In the genomic region with DNA sequence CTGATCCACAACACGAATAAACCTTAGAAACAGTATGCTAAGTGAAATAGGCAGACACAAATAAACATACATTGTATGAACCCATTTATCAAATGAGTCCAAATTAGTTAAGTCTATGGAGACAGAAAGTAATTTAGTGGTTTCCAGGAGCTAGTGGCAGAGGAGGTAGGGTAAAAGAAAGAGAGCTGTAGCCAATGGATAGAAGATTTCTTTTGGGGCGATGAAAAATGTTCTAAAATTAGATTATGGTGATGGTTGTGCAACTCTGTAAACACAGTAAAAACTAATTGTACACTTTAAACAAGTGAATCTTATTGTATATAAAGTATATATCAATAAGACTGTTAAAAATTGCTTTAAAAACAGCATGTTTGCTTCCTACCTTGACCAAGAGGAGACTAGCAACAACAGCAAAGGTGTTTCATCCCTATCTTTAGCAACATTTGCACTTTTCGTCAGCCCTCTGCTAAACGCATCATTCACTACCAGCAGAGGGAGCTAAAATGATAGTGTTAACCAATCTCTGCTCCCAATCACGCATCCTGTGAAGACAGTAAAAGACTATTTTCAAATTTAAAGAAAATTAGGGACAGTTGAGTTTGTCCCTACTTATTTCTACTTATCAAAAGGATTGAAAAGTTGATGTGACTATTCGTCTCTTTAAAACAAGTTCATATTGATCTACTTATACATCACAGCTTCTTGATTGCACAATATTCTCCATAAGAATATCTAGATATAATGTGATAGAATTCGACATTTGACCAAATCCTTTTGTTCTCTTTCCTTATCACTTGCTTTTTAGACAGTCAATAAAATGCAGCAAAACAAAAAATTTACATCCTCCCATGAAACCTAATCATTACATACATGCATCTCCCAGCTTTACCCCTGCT, we compare ENCODE assay signal across 8 cellular contexts. TPM values are rescaled to one million over a fixed set of nuclear protein-coding genes. Genes with fewer than 3 reads are reported as not detected.
DNase-seq lines count a peak whose midpoint lies in the region; FAIRE-seq and TF ChIP-seq lines count a peak whose summit lies in the region.

No MANE protein-coding gene starts in this region.

- no peak overlapping the region for H2BK15ac ChIP-seq in H1 (ENCODE audit: low read length)

- H2BK5ac ChIP-seq in H1 (ENCODE audit: low read depth, low read length), result no peak overlapping the region

- H3K23ac ChIP-seq in H1 (ENCODE audit: insufficient read length), result no peak overlapping the region

- peaks cover 15% of the 10 kb centered on the region for H3K27me3 Mint-ChIP-seq in mesothelial cell of epicardium (ENCODE audit: low read depth)

- no peak overlapping the region for H2AFZ ChIP-seq in H1 (ENCODE audit: low read length)

- H3K36me3 ChIP-seq in H7 (replicated peaks; ENCODE audit: control insufficient read depth, insufficient read depth, low read length) (no peaks in the 10 kb centered on the region), H1 (ENCODE audit: control insufficient read depth in 2 of 4, insufficient read depth in 4 of 4, low read length in 3 of 4) (no peaks in the 10 kb centered on the region)

- no peak overlapping the region for H3K4me2 ChIP-seq in H1 (ENCODE audit: insufficient read depth in 1 of 2, low read depth in 2 of 2, low read length in 2 of 2)

- POLR2A ChIA-PET in H1 (lab: Charles Lee; ENCODE audit: partially characterized antibody), result no interaction called here

- TF ChIP-seq CTCF in 22Rv1 (IDR thresholded peaks at IDR 0.05), result peak; percentile 94
- peak in 2 of 3 experiments; percentile 64 to 77; a peak in 3 of 4 replicates for TF ChIP-seq CTCF in H1 (IDR thresholded peaks at IDR 0.05; ENCODE audit: control extremely low read depth in 1 of 3, insufficient read depth in 1 of 3, low read depth in 1 of 3, low read length in 3 of 3)
- TF ChIP-seq CTCF in mesothelial cell of epicardium (IDR thresholded peaks at IDR 0.05; ENCODE audit: unreplicated experiment), result peak; percentile 76

- H3K4me1 ChIP-seq in H1 (replicated peaks in 1 of 4; ENCODE audit: control insufficient read depth in 3 of 4, insufficient read depth in 4 of 4, low read length in 3 of 4), result no peaks in the 10 kb centered on the region

- FAIRE-seq in H1 (lab: Jason Lieb, UNC), result peak; percentile 87

- H3K79me2 ChIP-seq in H1 (ENCODE audit: control insufficient read depth in 1 of 2, insufficient read depth in 2 of 2, low read length in 2 of 2), result no peaks in the 10 kb centered on the region

- H3K4me1 Mint-ChIP-seq in mesothelial cell of epicardium, result no peaks in the 10 kb centered on the region

- no peak overlapping the region for H4K5ac ChIP-seq in H1 (ENCODE audit: insufficient read length, low read depth, low read length)

- H3K9me3 ChIP-seq in H1 (ENCODE audit: insufficient read depth in 2 of 2, low read depth in 1 of 2, low read length in 1 of 2), result no peaks in the 10 kb centered on the region

- H3K14ac ChIP-seq in H1 (ENCODE audit: insufficient read length), result no peak overlapping the region

- WGBS in H1 (ENCODE audit: extremely low coverage in 1 of 2, insufficient coverage in 1 of 2, insufficient read length in 1 of 2, insufficient replicate concordance in 2 of 2, low coverage in 1 of 2, low lambda C conversion rate in 2 of 2, missing lambda C conversion rate in 1 of 2), 2 experiments, result 47% methylated on average over 7 of the region's 7 CpGs; no CpG with 5 or more reads in 1 of the 2 experiments

- H3K4me3 ChIP-seq in H7 (ENCODE audit: insufficient read depth, low read depth, low read length) (no peak overlapping the region), H1 (ENCODE audit: extremely low read depth in 1 of 4, insufficient read depth in 2 of 4, low read depth in 3 of 4, low read length in 4 of 4) (no peak overlapping the region)

- no peaks in the 10 kb centered on the region for H4K20me1 ChIP-seq in H1 (replicated peaks in 1 of 2; ENCODE audit: control insufficient read depth in 1 of 2, insufficient read depth in 2 of 2, low read length in 2 of 2)

- no peak overlapping the region for H2AK5ac ChIP-seq in H1 (ENCODE audit: low read depth, low read length)

- H3K23me2 ChIP-seq in H1 (ENCODE audit: low read depth, low read length), result no peaks in the 10 kb centered on the region; the same call in 1 of the 2 replicates

- H3K9me3 Mint-ChIP-seq in mesothelial cell of epicardium, result peaks cover 31% of the 10 kb centered on the region

- no peak overlapping the region for H4K91ac ChIP-seq in H1 (replicated peaks; ENCODE audit: insufficient read length, low read length)

- H4K8ac ChIP-seq in H1 (ENCODE audit: extremely low read depth, insufficient read depth, low read length), result no peak overlapping the region

- H3K56ac ChIP-seq in H1 (replicated peaks; ENCODE audit: insufficient read length, low read depth, low read length), result no peak overlapping the region

- H3K9ac ChIP-seq in H1 (replicated peaks in 1 of 4; ENCODE audit: extremely low read depth in 1 of 4, low read depth in 3 of 4, low read length in 3 of 4), result no peak overlapping the region

- no peak for TF ChIP-seq EP300 in H1 (IDR thresholded peaks at IDR 0.05; ENCODE audit: borderline replicate concordance in 1 of 2, low read depth in 2 of 2, low read length in 2 of 2)

- no peak overlapping the region for H3K27ac ChIP-seq in 22Rv1
- no peak overlapping the region for H3K27ac ChIP-seq in H1 (ENCODE audit: low read depth, low read length)

- no peak overlapping the region for H3K18ac ChIP-seq in H1 (ENCODE audit: extremely low read depth, low read length)

- no peak overlapping the region for H3K27ac Mint-ChIP-seq in mesothelial cell of epicardium

- no peak overlapping the region for H2BK20ac ChIP-seq in H1 (ENCODE audit: low read length)

- no peak overlapping the region for H3K4me3 Mint-ChIP-seq in mesothelial cell of epicardium

- H2BK120ac ChIP-seq in H1 (replicated peaks; ENCODE audit: low read depth, low read length), result no peak overlapping the region

- H2BK12ac ChIP-seq in H1 (ENCODE audit: low read depth, low read length), result no peak overlapping the region

- no peak overlapping the region for H3K4ac ChIP-seq in H1 (replicated peaks; ENCODE audit: insufficient read length, low read depth, low read length)

- DNase-seq in ELR (ENCODE audit: low read depth) (peak; percentile 76), H7 (peak; percentile 61), LHCN-M2 (ENCODE audit: low read depth) (peak; percentile 50), RPMI8226 (peak; percentile 72), H1 (ENCODE audit: low read depth in 1 of 2, low spot score in 2 of 2) (no peak), mesothelial cell of epicardium (ENCODE audit: low spot score in 2 of 2, unreplicated experiment in 2 of 2) (no peak), T1000 (lab: John Stamatoyannopoulos, UW) (no peak)

- no peaks in the 10 kb centered on the region for H3K79me1 ChIP-seq in H1 (ENCODE audit: low read depth, low read length)

- no peaks in the 10 kb centered on the region for H3K27me3 ChIP-seq in H7 (ENCODE audit: control insufficient read depth, insufficient read depth, low read length)
- no peaks in the 10 kb centered on the region for H3K27me3 ChIP-seq in H1 (replicated peaks in 1 of 4; ENCODE audit: control insufficient read depth in 3 of 4, extremely low read depth in 1 of 4, insufficient read depth in 3 of 4, low read length in 3 of 4)

- no peaks in the 10 kb centered on the region for H3K36me3 Mint-ChIP-seq in mesothelial cell of epicardium

- TF ChIP-seq POLR2A in H1 (IDR thresholded peaks at IDR 0.05; ENCODE audit: control extremely low read depth in 1 of 2, low read depth in 2 of 2, low read length in 2 of 2), result no peak

- TF ChIP-seq RAD21 in H1 (IDR thresholded peaks at IDR 0.05 in 1 of 2, conservative IDR thresholded peaks at IDR 0.05 in 1 of 2; ENCODE audit: low read depth in 2 of 2, low read length in 2 of 2), result peak; percentile 83 to 85

- CTCF ChIA-PET in H1 (lab: Charles Lee; ENCODE audit: partially characterized antibody), result interaction anchor here (0.5 to 3.7 kb wide), 25 partner anchors 12 to 665 kb away, joined by 3 to 28 read pairs (median 4); no protein-coding TSS in a partner anchor

TF ChIP-seq in H1, 55 proteins besides CTCF, POLR2A, EP300 and RAD21:
- no peak for TF ChIP-seq SRF (IDR thresholded peaks at IDR 0.05; ENCODE audit: low read depth, low read length)
- TF ChIP-seq CREB1 (IDR thresholded peaks at IDR 0.05), result no peak
- TF ChIP-seq CEBPB (IDR thresholded peaks at IDR 0.05; ENCODE audit: low read depth, low read length), result peak; percentile 75; the same call in 1 of the 2 replicates

RNA-seq across cellular contexts. Expression of a gene that starts 24.0 kb away (rescaled TPM):
- 0.78 and 2.9 TPM in 2 replicates for total RNA-seq in H7 (2014; rRNA removed; shearing (Covaris generic))
- total RNA-seq in LHCN-M2 (2014; rRNA removed) (0.06 TPM in 2 replicates), mesothelial cell of epicardium (0.40 to 0.54 TPM (median 0.43 TPM) in 3 replicates)
- polyA plus RNA-seq in LHCN-M2 (2012), result 0.67 TPM
- 0.15 and 0.19 TPM in 2 replicates for total RNA-seq in H1 (2021; fragmentation: NEBNext Ultra II Directional; extraction: Animal tissue kit (Norgen Biotek cat#: 25700))
- polyA plus RNA-seq in H1 (2011; rRNA removed), result 0.08 and 0.13 TPM in 2 replicates
- polyA plus RNA-seq in H1 (2011; cell fraction: cytosol; rRNA removed), result 0.13 TPM
- polyA plus RNA-seq in H1 (2011; cell fraction: nucleus; rRNA removed), result 0.20 TPM
- 0.03 to 0.25 TPM (median 0.23 TPM) in 3 of 4 replicates, not detected in the other for polyA plus RNA-seq in H1 (2012, experiment 1 of 2)
- not detected for polyA plus RNA-seq in H1 (2012, experiment 2 of 2)
- 0.20 TPM for polyA plus RNA-seq in H1 (2013, experiment 1 of 2)
- 0.13 TPM for polyA plus RNA-seq in H1 (2013, experiment 2 of 2)
- polyA minus RNA-seq in H1 (2011; rRNA and poly(A)+ RNA removed), result 0.09 and 0.17 TPM in 2 replicates
- not detected for polyA minus RNA-seq in H1 (2011; cell fraction: cytosol; rRNA and poly(A)+ RNA removed)
- not detected for polyA minus RNA-seq in H1 (2011; cell fraction: nucleus; rRNA and poly(A)+ RNA removed)

Comparison
In these comparisons a context has a peak if more than half of its experiments do, and no peak if none do; other contexts are left out.
1. DNase-seq: peak in ELR (single experiment), H7 (single experiment), LHCN-M2 (single experiment) and RPMI8226 (single experiment); none in H1 (0 of 2), mesothelial cell of epicardium (0 of 2) and T1000 (single experiment).
2. Peak in every context shown above with its lines, with median percentiles within 50 percentile points of each other: CTCF ChIP-seq.